Comparison of ENCODE assay signal across 9 cellular contexts in the genomic region with DNA sequence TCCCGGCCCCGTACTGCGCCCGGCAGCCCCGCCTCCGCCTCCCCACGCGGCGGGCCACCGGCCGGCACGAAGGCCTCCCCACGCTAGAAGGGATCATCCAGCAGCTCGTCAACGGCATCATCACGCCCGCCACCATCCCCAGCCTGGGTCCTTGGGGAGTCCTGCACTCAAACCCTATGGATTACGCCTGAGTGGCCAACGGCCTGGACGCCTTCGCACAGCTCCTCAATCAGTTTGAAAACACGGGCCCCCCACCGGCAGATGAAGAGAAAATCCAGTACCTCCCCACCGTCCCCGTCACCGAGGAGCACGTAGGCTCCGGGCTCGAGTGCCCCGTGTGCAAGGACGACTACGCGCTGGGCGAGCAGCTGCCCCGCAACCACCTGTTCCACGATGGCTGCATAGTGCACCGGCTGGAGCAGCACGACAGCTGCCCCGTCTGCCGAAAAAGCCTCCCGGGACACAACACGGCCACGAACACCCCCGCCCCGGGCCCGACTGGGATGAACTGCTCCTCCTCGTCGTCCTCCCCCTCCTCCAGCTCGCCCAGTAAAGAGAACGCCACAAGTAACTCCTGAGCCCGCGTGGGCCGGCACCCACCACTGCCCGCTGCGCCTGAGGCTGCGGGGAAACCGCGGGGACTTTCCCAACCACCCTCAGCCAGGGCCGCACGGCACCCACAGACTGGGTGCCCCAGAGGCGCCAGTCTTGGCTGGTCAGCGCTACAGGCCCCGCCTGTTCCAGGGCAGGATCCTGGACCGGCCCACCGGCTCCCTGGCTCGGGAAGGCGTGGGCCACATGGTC. TPM values are rescaled to one million over a fixed set of nuclear protein-coding genes. Genes with fewer than 3 reads are reported as not detected.
DNase-seq lines count a peak whose midpoint lies in the region; TF ChIP-seq lines count a peak whose summit lies in the region.
"Had no signal": no experiment of that assay in that cellular context is flagged by ENCODE, and none has a peak within 500 bp of the region (broad histone marks: within the 10 kb centered on the region; RNA-seq: fewer than 3 reads in every experiment).

No MANE protein-coding gene starts in this region.

- no peaks in the 10 kb centered on the region for H3K4me1 ChIP-seq in urinary bladder (ENCODE audit: insufficient read depth)

- in situ Hi-C loops in astrocyte of the cerebellum (cut with HindIII; ENCODE audit: low sequenced_read_pairs), result no loop called here

- H3K4me3 ChIP-seq in astrocyte of the cerebellum (ENCODE audit: low read depth, low read length), result peak overlapping the region; percentile 4
- peak overlapping the region; percentile 7 for H3K4me3 ChIP-seq in urinary bladder (ENCODE audit: low read depth, low read length)
- H3K4me3 ChIP-seq: SK-N-MC had no signal

- 16% methylated on average over 67 of the region's 67 CpGs for WGBS in urinary bladder

- TF ChIP-seq CTCF in astrocyte of the cerebellum (IDR thresholded peaks at IDR 0.05; ENCODE audit: low read depth, low read length, missing control alignments), result no peak

- H3K27ac ChIP-seq in urinary bladder (ENCODE audit: low read depth), result no peak overlapping the region
- H3K27ac ChIP-seq: SK-N-MC had no signal

- no peaks in the 10 kb centered on the region for H3K36me3 ChIP-seq in urinary bladder (ENCODE audit: insufficient read depth)

- peak; percentile 25 for DNase-seq in NCI-H82 (lab: John Stamatoyannopoulos, UW)
- no peak for DNase-seq in NCI-H82 treated with DMSO at 0.1 percent for 48 hours (lab: John Stamatoyannopoulos, UW; ENCODE audit: unreplicated experiment)
- DNase-seq in RPMI8226, result peak; percentile 20
- no peak for DNase-seq in astrocyte of the cerebellum (ENCODE audit: low read depth)
- peak; percentile 93 for DNase-seq in myocyte (ENCODE audit: low read depth)
- no peak for DNase-seq in T1000 (lab: John Stamatoyannopoulos, UW)
- DNase-seq in DMS153 treated with DMSO at 0.1 percent for 48 hours (lab: John Stamatoyannopoulos, UW; ENCODE audit: unreplicated experiment), result no peak

RNA-seq across cellular contexts. Expression of a gene that starts 39.0 kb away (rescaled TPM):
- total RNA-seq in myocyte (47.4 and 49.2 TPM in 2 replicates), urinary bladder (14.1 TPM)
- 24.1 TPM for polyA plus RNA-seq in myocyte (2012)
- polyA plus RNA-seq in urinary bladder, result 80.3 TPM

Comparison
In these comparisons a context has a peak if more than half of its experiments do, and no peak if none do; other contexts are left out.
1. DNase-seq: peak in NCI-H82 (single experiment), RPMI8226 (single experiment) and myocyte (single experiment); none in NCI-H82 treated with DMSO at 0.1 percent for 48 hours (single experiment), astrocyte of the cerebellum (single experiment), T1000 (single experiment) and DMS153 treated with DMSO at 0.1 percent for 48 hours (single experiment).